Comparison of ENCODE assay signal across 8 cellular contexts in genomic region chr4:25367004-25367621, GRCh38. TPM values are rescaled to one million over a fixed set of nuclear protein-coding genes. Genes with fewer than 3 reads are reported as not detected.
A peak's percentile ranks its signal among the peaks of the same experiment; 100 is the strongest.
DNase-seq lines count a peak whose midpoint lies in the region; ATAC-seq, FAIRE-seq and TF ChIP-seq lines count a peak whose summit lies in the region.

No MANE protein-coding gene starts in this region.

- peaks cover 25% of the 10 kb centered on the region for H3K36me3 ChIP-seq in suprapubic skin

- POLR2A ChIA-PET in HEK293T (lab: Yijun Ruan, JAX) = interaction anchor here (1.3 kb wide), 2 partner anchors 11 to 55 kb away, joined by 4 read pairs; partner anchors contain the start of gene ZCCHC4

- no peaks in the 10 kb centered on the region for H3K4me1 ChIP-seq in suprapubic skin

- 84% methylated on average over 2 of the region's 2 CpGs for WGBS in suprapubic skin

- H3K27me3 ChIP-seq in suprapubic skin = no peaks in the 10 kb centered on the region

- TF ChIP-seq CTCF in GM20000 (IDR thresholded peaks at IDR 0.05; ENCODE audit: extremely low read depth, missing control alignments) = no peak
- TF ChIP-seq CTCF in fibroblast of villous mesenchyme (IDR thresholded peaks at IDR 0.05; ENCODE audit: insufficient read depth, low read depth, low read length) = peak; percentile 66
- peak; percentile 24 to 42 for TF ChIP-seq CTCF in suprapubic skin (IDR thresholded peaks at IDR 0.05)

- H3K4me3 ChIP-seq in fibroblast of villous mesenchyme (ENCODE audit: low read depth, low read length) (no peak overlapping the region), suprapubic skin (no peak overlapping the region)

- DNase-seq in AML-193 (lab: John Stamatoyannopoulos, UW) (peak; percentile 47 to 60), GM20000 (ENCODE audit: low spot score) (peak; percentile 30), RCC 7860 (ENCODE audit: low spot score) (peak; percentile 31), fibroblast of villous mesenchyme (ENCODE audit: low read depth) (peak; percentile 70), suprapubic skin (ENCODE audit: low spot score in 2 of 2) (no peak), HEK293T (ENCODE audit: extremely low spot score) (no peak)
- DNase-seq in activated CD4-positive, CD25-positive, alpha-beta regulatory T cell treated with anti-CD3 and anti-CD28 coated beads, Interleukin-2, amount 50 U/mL, for 72 hours = no peak

- no peak for TF ChIP-seq POLR2A in suprapubic skin (IDR thresholded peaks at IDR 0.05)

- ATAC-seq in HG03025 (IDR thresholded peaks at IDR 0.05; ENCODE audit: low FRiP score, unreplicated experiment) = no peak

- no peak for TF ChIP-seq EP300 in suprapubic skin (IDR thresholded peaks at IDR 0.05)

- no peak overlapping the region for H3K27ac ChIP-seq in suprapubic skin

- CTCF ChIA-PET in HEK293T (lab: Yijun Ruan, JAX) = interaction anchor here (0.8 to 1.7 kb wide), 3 partner anchors 10 to 54 kb away, joined by 3 to 10 read pairs (median 6); partner anchors contain the start of gene ZCCHC4

- H3K9me3 ChIP-seq in suprapubic skin = no peaks in the 10 kb centered on the region

- peak; percentile 82 for FAIRE-seq in RCC 7860 (lab: Jason Lieb, UNC)

TF ChIP-seq in HEK293T, 16 proteins besides CTCF, POLR2A, EP300 and RAD21:
- TF ChIP-seq PKNOX1 (IDR thresholded peaks at IDR 0.05) (no peak), ARNT (IDR thresholded peaks at IDR 0.05) (no peak), CTBP1 (IDR thresholded peaks at IDR 0.05; ENCODE audit: borderline replicate concordance) (no peak), HDGF (IDR thresholded peaks at IDR 0.05; ENCODE audit: borderline replicate concordance) (no peak), FOXM1 (IDR thresholded peaks at IDR 0.05; ENCODE audit: borderline replicate concordance) (no peak), LEF1 (IDR thresholded peaks at IDR 0.05; ENCODE audit: borderline replicate concordance) (no peak), SUZ12 (IDR thresholded peaks at IDR 0.05) (no peak), BHLHE40 (IDR thresholded peaks at IDR 0.05; ENCODE audit: borderline replicate concordance) (no peak), FOXK2 (IDR thresholded peaks at IDR 0.05) (no peak), ZNF384 (IDR thresholded peaks at IDR 0.05) (no peak), L3MBTL2 (conservative IDR thresholded peaks at IDR 0.05) (no peak), FOXA1 (IDR thresholded peaks at IDR 0.05) (no peak)
TF ChIP-seq in HEK293T: peak in this region for 0.

RNA-seq across cellular contexts. Expression of gene ANAPC4, which starts 9.9 kb away (rescaled TPM):
- total RNA-seq in fibroblast of villous mesenchyme (25.4 and 27.6 TPM in 2 replicates), suprapubic skin (10 to 100 TPM; 16.9 to 72.1 (median 21.1) TPM)

RNA-seq across cellular contexts. Expression of gene ZCCHC4, which starts 54.5 kb away (rescaled TPM):
- 11.0 and 15.1 TPM in 2 replicates for total RNA-seq in fibroblast of villous mesenchyme
- total RNA-seq in suprapubic skin = 10 to 100 TPM in 2 of 4 donors, 1 to 10 TPM in 2; 7.2 to 20.0 (median 11.2) TPM

Comparison
In these comparisons a context has a peak if more than half of its experiments do, and no peak if none do; other contexts are left out.
1. DNase-seq: peak in AML-193 (2 of 2), GM20000 (single experiment), RCC 7860 (single experiment) and fibroblast of villous mesenchyme (single experiment); none in suprapubic skin (0 of 2), activated CD4-positive, CD25-positive, alpha-beta regulatory T cell treated with anti-CD3 and anti-CD28 coated beads, Interleukin-2, amount 50 U/mL, for 72 hours (single experiment) and HEK293T (single experiment).